Comparison of ENCODE assay signal across 14 cellular contexts in the genomic region with DNA sequence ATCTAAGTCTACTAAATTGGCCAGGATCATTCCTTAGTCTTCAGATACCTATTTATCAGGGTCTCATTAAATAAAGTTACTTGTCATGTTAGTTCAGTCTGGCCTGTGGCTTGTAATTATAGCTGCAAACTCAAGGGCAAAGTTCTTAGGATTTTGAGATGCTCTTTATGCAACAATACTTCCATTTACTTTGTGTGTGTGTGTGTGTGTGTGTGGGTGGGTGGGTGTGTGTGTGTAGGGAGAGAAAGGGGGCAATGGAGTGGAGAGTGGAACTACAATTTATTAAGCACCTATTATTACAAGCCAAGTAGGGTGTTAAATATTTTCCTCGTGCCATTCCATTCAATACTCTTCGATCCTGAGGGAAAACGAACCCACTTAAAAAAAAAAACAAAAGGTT. TPM values are rescaled to one million over a fixed set of nuclear protein-coding genes. Genes with fewer than 3 reads are reported as not detected.
DNase-seq lines count a peak whose midpoint lies in the region; ATAC-seq and TF ChIP-seq lines count a peak whose summit lies in the region.
"Had no signal": no experiment of that assay in that cellular context is flagged by ENCODE, and none has a peak within 500 bp of the region (broad histone marks: within the 10 kb centered on the region; RNA-seq: fewer than 3 reads in every experiment).

No MANE protein-coding gene starts in this region.

- no peak for DNase-seq in activated naive CD4-positive, alpha-beta T cell treated with anti-CD3 and anti-CD28 coated beads, Interleukin-2, amount 10 ng/mL, durations not matched to agents 7 days and 5 days
- no peak for DNase-seq in activated naive CD4-positive, alpha-beta T cell treated with anti-CD3 and anti-CD28 coated beads, Interleukin-2, amount 50 U/mL, for 72 hours (ENCODE audit: low spot score in 2 of 2)
- DNase-seq in left lung (no peak), SKM-1 treated with dmso at 0.1 percent for 144 hours (lab: John Stamatoyannopoulos, UW; ENCODE audit: unreplicated experiment) (no peak), posterior vena cava (ENCODE audit: low spot score) (no peak)
- no peak for DNase-seq in activated CD8-positive, alpha-beta memory T cell treated with anti-CD3 and anti-CD28 coated beads, Interleukin-2, amount 10 ng/mL, durations not matched to agents 7 days and 5 days
- DNase-seq: C1 segment of cervical spinal cord; CD4-positive, alpha-beta memory T cell; DND-41; GDM1; HFFc6 had no signal

- CTCF ChIA-PET in activated naive CD4-positive, alpha-beta T cell treated with anti-CD3 and anti-CD28 coated beads, Interleukin-2, amount 10 ng/mL, durations not matched to agents 7 days and 5 days (lab: Charles Lee): interaction anchor here (1.6 to 5.6 kb wide), 3 partner anchors 42 to 126 kb away, joined by 4 to 51 read pairs (median 10); no protein-coding TSS in a partner anchor
- CTCF ChIA-PET in activated CD8-positive, alpha-beta memory T cell treated with anti-CD3 and anti-CD28 coated beads, Interleukin-2, amount 10 ng/mL, durations not matched to agents 7 days and 5 days (lab: Charles Lee): interaction anchor here (1.2 to 6.5 kb wide), 4 partner anchors 13 to 125 kb away, joined by 3 to 64 read pairs (median 9); no protein-coding TSS in a partner anchor

- no peaks in the 10 kb centered on the region for H3K27me3 Mint-ChIP-seq in activated naive CD4-positive, alpha-beta T cell treated with anti-CD3 and anti-CD28 coated beads, Interleukin-2, amount 10 ng/mL, durations not matched to agents 7 days and 5 days
- no peaks in the 10 kb centered on the region for H3K27me3 Mint-ChIP-seq in IgD-negative memory B cell
- no peaks in the 10 kb centered on the region for H3K27me3 Mint-ChIP-seq in activated CD8-positive, alpha-beta memory T cell treated with anti-CD3 and anti-CD28 coated beads, Interleukin-2, amount 10 ng/mL, durations not matched to agents 7 days and 5 days
- H3K27me3 Mint-ChIP-seq: B cell; CD4-positive, alpha-beta memory T cell had no signal

- H3K4me1 Mint-ChIP-seq in activated naive CD4-positive, alpha-beta T cell treated with anti-CD3 and anti-CD28 coated beads, Interleukin-2, amount 10 ng/mL, durations not matched to agents 7 days and 5 days: peaks cover 53% of the 10 kb centered on the region
- H3K4me1 Mint-ChIP-seq in IgD-negative memory B cell: peaks cover 0 to 5% (median 4%) of the 10 kb centered on the region in 3 donors
- H3K4me1 Mint-ChIP-seq in activated CD8-positive, alpha-beta memory T cell treated with anti-CD3 and anti-CD28 coated beads, Interleukin-2, amount 10 ng/mL, durations not matched to agents 7 days and 5 days: peaks cover 9% of the 10 kb centered on the region

- H3K4me1 ChIP-seq in left lung: no peaks in the 10 kb centered on the region
- H3K4me1 ChIP-seq: HAP-1 had no signal

- no peak for TF ChIP-seq CTCF in left lung (IDR thresholded peaks at IDR 0.05)

- no peaks in the 10 kb centered on the region for H3K9me3 Mint-ChIP-seq in activated naive CD4-positive, alpha-beta T cell treated with anti-CD3 and anti-CD28 coated beads, Interleukin-2, amount 10 ng/mL, durations not matched to agents 7 days and 5 days
- no peaks in the 10 kb centered on the region for H3K9me3 Mint-ChIP-seq in activated naive CD4-positive, alpha-beta T cell treated with anti-CD3 and anti-CD28 coated beads, Interleukin-2, amount 50 U/mL, for 72 hours
- H3K9me3 Mint-ChIP-seq in IgD-negative memory B cell: no peaks in the 10 kb centered on the region
- no peaks in the 10 kb centered on the region for H3K9me3 Mint-ChIP-seq in activated CD8-positive, alpha-beta memory T cell treated with anti-CD3 and anti-CD28 coated beads, Interleukin-2, amount 10 ng/mL, durations not matched to agents 7 days and 5 days (ENCODE audit: low read depth)
- H3K9me3 Mint-ChIP-seq: CD4-positive, alpha-beta memory T cell; HFFc6 had no signal

- no peaks in the 10 kb centered on the region for H3K9me3 ChIP-seq in left lung
- H3K9me3 ChIP-seq: HAP-1 had no signal

- peaks cover 0 to 50% of the 10 kb centered on the region in 2 donors for H3K36me3 ChIP-seq in left lung

- peak overlapping the region; percentile 70 for H3K27ac Mint-ChIP-seq in activated naive CD4-positive, alpha-beta T cell treated with anti-CD3 and anti-CD28 coated beads, Interleukin-2, amount 10 ng/mL, durations not matched to agents 7 days and 5 days
- no peak overlapping the region for H3K27ac Mint-ChIP-seq in activated naive CD4-positive, alpha-beta T cell treated with anti-CD3 and anti-CD28 coated beads, Interleukin-2, amount 50 U/mL, for 72 hours
- peak overlapping the region in 2 of 3 donors; percentile 17 to 65 for H3K27ac Mint-ChIP-seq in IgD-negative memory B cell
- no peak overlapping the region for H3K27ac Mint-ChIP-seq in activated CD8-positive, alpha-beta memory T cell treated with anti-CD3 and anti-CD28 coated beads, Interleukin-2, amount 10 ng/mL, durations not matched to agents 7 days and 5 days
- H3K27ac Mint-ChIP-seq: B cell, HFFc6 had no signal

- ATAC-seq in activated naive CD4-positive, alpha-beta T cell treated with anti-CD3 and anti-CD28 coated beads, Interleukin-2, amount 50 U/mL, for 72 hours: no peak
- peak; percentile 12 for ATAC-seq in left lung
- no peak for ATAC-seq in activated CD8-positive, alpha-beta memory T cell treated with anti-CD3 and anti-CD28 coated beads, Interleukin-2, amount 10 ng/mL, durations not matched to agents 7 days and 5 days

- H3K36me3 Mint-ChIP-seq in activated naive CD4-positive, alpha-beta T cell treated with anti-CD3 and anti-CD28 coated beads, Interleukin-2, amount 10 ng/mL, durations not matched to agents 7 days and 5 days: peaks cover 56% of the 10 kb centered on the region
- no peaks in the 10 kb centered on the region for H3K36me3 Mint-ChIP-seq in activated naive CD4-positive, alpha-beta T cell treated with anti-CD3 and anti-CD28 coated beads, Interleukin-2, amount 50 U/mL, for 72 hours
- no peaks in the 10 kb centered on the region for H3K36me3 Mint-ChIP-seq in IgD-negative memory B cell
- peaks cover 25% of the 10 kb centered on the region for H3K36me3 Mint-ChIP-seq in activated CD8-positive, alpha-beta memory T cell treated with anti-CD3 and anti-CD28 coated beads, Interleukin-2, amount 10 ng/mL, durations not matched to agents 7 days and 5 days

- H3K27ac ChIP-seq in left lung: no peak overlapping the region

- intact Hi-C loops in left lung (cut with DNase I): no loop called here
- intact Hi-C loops in posterior vena cava (cut with DNase I): no loop called here

- H3K4me3 Mint-ChIP-seq in activated naive CD4-positive, alpha-beta T cell treated with anti-CD3 and anti-CD28 coated beads, Interleukin-2, amount 10 ng/mL, durations not matched to agents 7 days and 5 days: no peak overlapping the region
- H3K4me3 Mint-ChIP-seq in IgD-negative memory B cell: no peak overlapping the region
- no peak overlapping the region for H3K4me3 Mint-ChIP-seq in activated CD8-positive, alpha-beta memory T cell treated with anti-CD3 and anti-CD28 coated beads, Interleukin-2, amount 10 ng/mL, durations not matched to agents 7 days and 5 days
- H3K4me3 Mint-ChIP-seq: B cell; CD4-positive, alpha-beta memory T cell; HFFc6 had no signal

- no peaks in the 10 kb centered on the region for H3K27me3 ChIP-seq in left lung

- H3K4me3 ChIP-seq in left lung: no peak overlapping the region
- H3K4me3 ChIP-seq: HAP-1 had no signal

RNA-seq across cellular contexts. Expression of gene TBC1D20, which starts 17.7 kb away (rescaled TPM):
- total RNA-seq in activated naive CD4-positive, alpha-beta T cell treated with anti-CD3 and anti-CD28 coated beads, Interleukin-2, amount 50 U/mL, for 72 hours: 10 to 100 TPM; 20.2 to 23.9 TPM
- polyA plus RNA-seq in IgD-negative memory B cell: 19.0 TPM
- 10 to 100 TPM; 37.5 to 37.7 TPM for total RNA-seq in left lung
- total RNA-seq in activated CD8-positive, alpha-beta memory T cell treated with anti-CD3 and anti-CD28 coated beads, Interleukin-2, amount 10 ng/mL, durations not matched to agents 7 days and 5 days: 10 to 100 TPM; 28.3 to 29.4 TPM
- total RNA-seq in posterior vena cava: 10 to 100 TPM; 28.7 to 33.0 TPM

Comparison
In these comparisons a context has a peak if more than half of its experiments do, and no peak if none do; other contexts are left out.
1. H3K27ac Mint-ChIP-seq: peak in activated naive CD4-positive, alpha-beta T cell treated with anti-CD3 and anti-CD28 coated beads, Interleukin-2, amount 10 ng/mL, durations not matched to agents 7 days and 5 days (single experiment) and IgD-negative memory B cell (2 of 3); none in activated naive CD4-positive, alpha-beta T cell treated with anti-CD3 and anti-CD28 coated beads, Interleukin-2, amount 50 U/mL, for 72 hours (0 of 2) and activated CD8-positive, alpha-beta memory T cell treated with anti-CD3 and anti-CD28 coated beads, Interleukin-2, amount 10 ng/mL, durations not matched to agents 7 days and 5 days (single experiment).